2 cellular contexts compared by ENCODE assay signal in genomic region chr14:24115451-24116110, GRCh38.
TF ChIP-seq lines count a peak whose summit lies in the region.

No MANE protein-coding gene starts in this region.

TF ChIP-seq in endothelial cell of umbilical vein, 7 proteins besides CTCF, POLR2A, EP300 and RAD21:
- no peak for TF ChIP-seq JUN (IDR thresholded peaks at IDR 0.05; ENCODE audit: borderline replicate concordance, insufficient read depth, insufficient read length, low read depth)
- TF ChIP-seq FOS (IDR thresholded peaks at IDR 0.05; ENCODE audit: borderline replicate concordance, insufficient read depth, low read length): no peak
- TF ChIP-seq MYC (IDR thresholded peaks at IDR 0.05; ENCODE audit: low read depth, low read length): no peak
- TF ChIP-seq EZH2 (IDR thresholded peaks at IDR 0.05; ENCODE audit: borderline replicate concordance, low read depth, low read length, severe bottlenecking): no peak
- TF ChIP-seq POLR2AphosphoS5 (IDR thresholded peaks at IDR 0.05; ENCODE audit: insufficient read depth, low read depth, low read length): no peak
- TF ChIP-seq, protein P1, sequence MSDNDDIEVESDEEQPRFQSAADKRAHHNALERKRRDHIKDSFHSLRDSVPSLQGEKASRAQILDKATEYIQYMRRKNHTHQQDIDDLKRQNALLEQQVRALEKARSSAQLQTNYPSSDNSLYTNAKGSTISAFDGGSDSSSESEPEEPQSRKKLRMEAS (IDR thresholded peaks at IDR 0.05; ENCODE audit: insufficient read depth, insufficient read length): no peak
- no peak for TF ChIP-seq GATA2 (IDR thresholded peaks at IDR 0.05; ENCODE audit: insufficient read depth, insufficient read length, low read depth, low read length)

TF ChIP-seq in HEK293T, 16 proteins besides CTCF, POLR2A, EP300 and RAD21:
- no peak for TF ChIP-seq TARDBP (IDR thresholded peaks at IDR 0.05)
- no peak for TF ChIP-seq BHLHE40 (IDR thresholded peaks at IDR 0.05; ENCODE audit: borderline replicate concordance)
- TF ChIP-seq L3MBTL2 (conservative IDR thresholded peaks at IDR 0.05): no peak
- no peak for TF ChIP-seq CTBP1 (IDR thresholded peaks at IDR 0.05; ENCODE audit: borderline replicate concordance)
- TF ChIP-seq ELF4 (IDR thresholded peaks at IDR 0.05): no peak
- TF ChIP-seq ZNF384 (IDR thresholded peaks at IDR 0.05): no peak
TF ChIP-seq in HEK293T: peak in this region for 0.
